Comparison of ENCODE assay signal across 8 cellular contexts in genomic region chr10:61903991-61904350, GRCh38. TPM values are rescaled to one million over a fixed set of nuclear protein-coding genes. Genes with fewer than 3 reads are reported as not detected.
A peak's percentile ranks its signal among the peaks of the same experiment; 100 is the strongest.
DNase-seq lines count a peak whose midpoint lies in the region; ATAC-seq and TF ChIP-seq lines count a peak whose summit lies in the region.

No MANE protein-coding gene starts in this region.

- no peak overlapping the region for H2BK5ac ChIP-seq in mesendoderm (ENCODE audit: low read length)

- DNase-seq in AG04450 (ENCODE audit: low read depth, low spot score) (no peak), brain microvascular endothelial cell (no peak), mesendoderm (no peak)
- DNase-seq in stimulated activated naive CD4-positive, alpha-beta T cell treated with Interleukin-2 at 50 U/mL for 16 hours (lab: John Stamatoyannopoulos, UW): no peak

- H3K18ac ChIP-seq in mesendoderm (ENCODE audit: low read length): peak overlapping the region; percentile 51

- in situ Hi-C loops in brain microvascular endothelial cell (cut with HindIII; ENCODE audit: low pct_ligation_motif_present, low sequenced_read_pairs): no loop called here

- H3K4me1 ChIP-seq in HUES48 (ENCODE audit: control insufficient read depth, insufficient read depth, low read length) (peaks cover 26% of the 10 kb centered on the region), mesendoderm (ENCODE audit: control insufficient read depth, low read depth, low read length) (peaks cover 2% of the 10 kb centered on the region)

- H4K5ac ChIP-seq in mesendoderm (ENCODE audit: low read length): no peak overlapping the region

- H3K79me1 ChIP-seq in mesendoderm (ENCODE audit: low read length): no peaks in the 10 kb centered on the region

- no peak overlapping the region for H3K4ac ChIP-seq in mesendoderm (ENCODE audit: low read depth, low read length)

- no peaks in the 10 kb centered on the region for H3K79me2 ChIP-seq in mesendoderm (ENCODE audit: control insufficient read depth, insufficient read depth, low read length)

- H2AK5ac ChIP-seq in mesendoderm (ENCODE audit: low read length): no peak overlapping the region

- H3K27ac ChIP-seq in AG04450 (ENCODE audit: low read depth, low read length) (no peak overlapping the region), HUES48 (ENCODE audit: low read depth, low read length) (no peak overlapping the region), brain microvascular endothelial cell (no peak overlapping the region), mesendoderm (ENCODE audit: low read depth, low read length) (no peak overlapping the region)

- no peak for TF ChIP-seq CTCF in AG04450 (IDR thresholded peaks at IDR 0.05; ENCODE audit: low read depth, low read length)
- no peak for TF ChIP-seq CTCF in brain microvascular endothelial cell (IDR thresholded peaks at IDR 0.05; ENCODE audit: low read depth, low read length, missing control alignments)

- no peak overlapping the region for H3K4me2 ChIP-seq in mesendoderm (ENCODE audit: low read length)

- no peak overlapping the region for H2BK120ac ChIP-seq in mesendoderm (ENCODE audit: low read depth, low read length)

- H3K9ac ChIP-seq in HUES48 (ENCODE audit: low read depth, low read length): no peak overlapping the region
- no peak overlapping the region for H3K9ac ChIP-seq in mesendoderm (ENCODE audit: low read length)

- H3K36me3 ChIP-seq in HUES48 (ENCODE audit: control insufficient read depth, insufficient read depth, low read length) (no peaks in the 10 kb centered on the region), brain microvascular endothelial cell (replicated peaks) (no peaks in the 10 kb centered on the region), mesendoderm (ENCODE audit: control insufficient read depth, insufficient read depth, low read length) (no peaks in the 10 kb centered on the region)

- peak overlapping the region; percentile 39 for H3K56ac ChIP-seq in mesendoderm (ENCODE audit: low read length)

- H3K9me3 ChIP-seq in AG04450 (ENCODE audit: control insufficient read depth, insufficient read depth, low read length): peaks cover 2% of the 10 kb centered on the region; the same call in 1 of the 2 replicates
- no peaks in the 10 kb centered on the region for H3K9me3 ChIP-seq in HUES48 (ENCODE audit: control insufficient read depth, insufficient read depth, low read length)

- H2BK15ac ChIP-seq in mesendoderm (replicated peaks; ENCODE audit: low read depth): no peak overlapping the region

- CTCF ChIA-PET in AG04450 (lab: Charles Lee): interaction anchor here (1.3 kb wide), 1 partner anchor 9 kb away, joined by 4 read pairs; no protein-coding TSS in a partner anchor

- ATAC-seq in GM18861 (IDR thresholded peaks at IDR 0.05; ENCODE audit: unreplicated experiment): no peak
- ATAC-seq in HG03460 (IDR thresholded peaks at IDR 0.05; ENCODE audit: unreplicated experiment): no peak
- ATAC-seq in GM19467 (IDR thresholded peaks at IDR 0.05; ENCODE audit: unreplicated experiment): no peak

- peak overlapping the region; percentile 82 for H3K4me3 ChIP-seq in AG04450 (ENCODE audit: low read depth, low read length)
- peak overlapping the region; percentile 85 for H3K4me3 ChIP-seq in HUES48 (ENCODE audit: low read depth, low read length)
- H3K4me3 ChIP-seq in brain microvascular endothelial cell (ENCODE audit: low read depth, low read length): peak overlapping the region; percentile 81
- H3K4me3 ChIP-seq in mesendoderm (ENCODE audit: low read length): no peak overlapping the region

- no peak overlapping the region for H4K8ac ChIP-seq in mesendoderm (ENCODE audit: low read depth, low read length)

- WGBS in mesendoderm (ENCODE audit: extremely low coverage, insufficient coverage, low lambda C conversion rate): no CpG with 5 or more reads among the region's 4 CpGs

- no peak overlapping the region for H3K23ac ChIP-seq in mesendoderm (ENCODE audit: low read length)

- H3K27me3 ChIP-seq in AG04450 (ENCODE audit: control insufficient read depth, insufficient read depth, low read length): no peaks in the 10 kb centered on the region
- H3K27me3 ChIP-seq in HUES48 (ENCODE audit: control insufficient read depth, insufficient read depth, low read length): peaks cover 31% of the 10 kb centered on the region
- H3K27me3 ChIP-seq in brain microvascular endothelial cell (replicated peaks): no peaks in the 10 kb centered on the region
- peaks cover 2% of the 10 kb centered on the region for H3K27me3 ChIP-seq in mesendoderm (ENCODE audit: insufficient read depth, low read length, poor library complexity)

- POLR2A ChIA-PET in AG04450 (lab: Yijun Ruan, JAX): interaction anchor here (0.6 to 2.5 kb wide), 4 partner anchors 16 to 146 kb away, joined by 3 to 10 read pairs (median 4); no protein-coding TSS in a partner anchor

RNA-seq across cellular contexts. Expression of gene ARID5B, which starts 2.5 kb away (rescaled TPM):
- 132 and 137 TPM in 2 replicates for polyA plus RNA-seq in AG04450 (2011; rRNA removed)
- polyA minus RNA-seq in AG04450 (2011; rRNA and poly(A)+ RNA removed): 407 and 416 TPM in 2 replicates
- 2.1 TPM for polyA plus RNA-seq in mesendoderm (2013, experiment 1 of 2)
- 2.0 TPM for polyA plus RNA-seq in mesendoderm (2013, experiment 2 of 2)
